Comparison of ENCODE assay signal across 8 cellular contexts in genomic region chr3:183560607-183561006, GRCh38. TPM values are rescaled to one million over a fixed set of nuclear protein-coding genes. Genes with fewer than 3 reads are reported as not detected.
A peak's percentile ranks its signal among the peaks of the same experiment; 100 is the strongest.
DNase-seq lines count a peak whose midpoint lies in the region; ATAC-seq, FAIRE-seq and TF ChIP-seq lines count a peak whose summit lies in the region.

No MANE protein-coding gene starts in this region.

- no peaks in the 10 kb centered on the region for H3K9me1 ChIP-seq in keratinocyte (ENCODE audit: control insufficient read depth, extremely low read depth, insufficient read depth, low read length)

- H3K4me3 ChIP-seq in CD4-positive, CD25-positive, alpha-beta regulatory T cell (ENCODE audit: low read depth, low read length): no peak overlapping the region
- H3K4me3 ChIP-seq in keratinocyte (ENCODE audit: control insufficient read depth in 2 of 3, extremely low read depth in 1 of 3, insufficient read depth in 2 of 3, low read depth in 1 of 3, low read length in 3 of 3): no peak overlapping the region
- peak overlapping the region in 1 of 2 donors; percentile 0 for H3K4me3 ChIP-seq in testis

- H3K79me2 ChIP-seq in keratinocyte (ENCODE audit: control insufficient read depth, insufficient read depth, low read length): no peaks in the 10 kb centered on the region

- H3K4me1 ChIP-seq in CD4-positive, CD25-positive, alpha-beta regulatory T cell (ENCODE audit: control insufficient read depth, insufficient read depth, low read length, poor library complexity, severe bottlenecking): peaks cover 16% of the 10 kb centered on the region
- no peaks in the 10 kb centered on the region for H3K4me1 ChIP-seq in keratinocyte (ENCODE audit: control insufficient read depth, extremely low read depth, insufficient read depth, low read length)
- H3K4me1 ChIP-seq in testis: no peaks in the 10 kb centered on the region

- no peak overlapping the region for H2AFZ ChIP-seq in keratinocyte (ENCODE audit: control insufficient read depth, low read length)

- intact Hi-C loops in testis (cut with DNase I; ENCODE audit: low total_unique reads): no loop called here

- H3K36me3 Mint-ChIP-seq in CD4-positive, CD25-positive, alpha-beta regulatory T cell: no peaks in the 10 kb centered on the region

- H4K20me1 ChIP-seq in keratinocyte (ENCODE audit: control insufficient read depth, extremely low read depth, insufficient read depth, low read length): no peaks in the 10 kb centered on the region

- H3K4me3 Mint-ChIP-seq in CD4-positive, CD25-positive, alpha-beta regulatory T cell: no peak overlapping the region

- no peak overlapping the region for H3K9ac ChIP-seq in keratinocyte (ENCODE audit: control insufficient read depth, extremely low read depth, insufficient read depth, low read length)

- TF ChIP-seq CTCF in GM12874 (IDR thresholded peaks at IDR 0.05; ENCODE audit: insufficient read depth, low read depth, low read length) (peak; percentile 50), keratinocyte (optimal IDR thresholded peaks at IDR 0.05 in 1 of 3, IDR thresholded peaks at IDR 0.05 in 1 of 3, conservative IDR thresholded peaks at IDR 0.05 in 1 of 3; ENCODE audit: extremely low read depth in 1 of 3, insufficient read depth in 2 of 3, low read length in 3 of 3) (peak; percentile 29 to 67 (median 51)), testis (IDR thresholded peaks at IDR 0.05) (no peak)

- no peak for FAIRE-seq in keratinocyte (lab: Jason Lieb, UNC)

- dilution Hi-C loops in keratinocyte (cut with MboI; ENCODE audit: extremely low pct_ligation_motif_present, low sequenced_read_pairs): no loop called here

- H3K27me3 ChIP-seq in CD4-positive, CD25-positive, alpha-beta regulatory T cell (ENCODE audit: control insufficient read depth, insufficient read depth, low read length): no peaks in the 10 kb centered on the region
- no peaks in the 10 kb centered on the region for H3K27me3 ChIP-seq in keratinocyte (ENCODE audit: control insufficient read depth, extremely low read depth, insufficient read depth, low read length)
- H3K27me3 ChIP-seq in testis: no peaks in the 10 kb centered on the region

- TF ChIP-seq POLR2A in testis (IDR thresholded peaks at IDR 0.05): no peak

- ATAC-seq in CD4-positive, CD25-positive, alpha-beta regulatory T cell (ENCODE audit: low read depth in 2 of 2): no peak

- no peak overlapping the region for H3K27ac ChIP-seq in CD4-positive, CD25-positive, alpha-beta regulatory T cell (ENCODE audit: insufficient read depth, low read length, poor library complexity, severe bottlenecking)
- H3K27ac ChIP-seq in keratinocyte (ENCODE audit: control insufficient read depth, insufficient read depth, low read length): no peak overlapping the region
- no peak overlapping the region for H3K27ac ChIP-seq in testis

- WGBS in testis, 2 donors: 66 to 67% methylated on average over 7 to 9 of the region's 9 CpGs

- peak in 2 of 3 donors; percentile 15 to 60 for DNase-seq in CD4-positive, CD25-positive, alpha-beta regulatory T cell
- peak; percentile 52 for DNase-seq in RPMI8226
- no peak for DNase-seq in keratinocyte (ENCODE audit: low read depth, low spot score)
- DNase-seq in testis: no peak
- no peak for DNase-seq in cerebellar cortex (ENCODE audit: low spot score)
- no peak for DNase-seq in NCI-H510A treated with DMSO at 0.1 percent for 48 hours (lab: John Stamatoyannopoulos, UW)
- DNase-seq in DMS153 treated with DMSO at 0.1 percent for 48 hours (lab: John Stamatoyannopoulos, UW; ENCODE audit: unreplicated experiment): no peak

- no peaks in the 10 kb centered on the region for H3K9me3 ChIP-seq in CD4-positive, CD25-positive, alpha-beta regulatory T cell (ENCODE audit: control insufficient read depth in 2 of 2, low read length in 2 of 2)
- H3K9me3 ChIP-seq in keratinocyte (ENCODE audit: control insufficient read depth, low read depth, low read length): no peaks in the 10 kb centered on the region
- H3K9me3 ChIP-seq in testis: no peaks in the 10 kb centered on the region

- H3K27me3 Mint-ChIP-seq in CD4-positive, CD25-positive, alpha-beta regulatory T cell: no peaks in the 10 kb centered on the region

- no peaks in the 10 kb centered on the region for H3K9me3 Mint-ChIP-seq in CD4-positive, CD25-positive, alpha-beta regulatory T cell

- no peaks in the 10 kb centered on the region for H3K36me3 ChIP-seq in CD4-positive, CD25-positive, alpha-beta regulatory T cell (ENCODE audit: control insufficient read depth, insufficient read depth, low read length)
- H3K36me3 ChIP-seq in keratinocyte (ENCODE audit: control insufficient read depth in 2 of 2, extremely low read depth in 1 of 2, insufficient read depth in 2 of 2, low read length in 2 of 2) (no peaks in the 10 kb centered on the region), testis (ENCODE audit: low read depth, missing control alignments) (no peaks in the 10 kb centered on the region)

- no peak overlapping the region for H3K4me2 ChIP-seq in keratinocyte (ENCODE audit: control insufficient read depth, extremely low read depth, insufficient read depth, low read depth, low read length)

- no peak overlapping the region for H3K27ac Mint-ChIP-seq in CD4-positive, CD25-positive, alpha-beta regulatory T cell

- peaks cover 11 to 37% (median 20%) of the 10 kb centered on the region in 4 donors for H3K4me1 Mint-ChIP-seq in CD4-positive, CD25-positive, alpha-beta regulatory T cell

RNA-seq across cellular contexts. Expression of gene KLHL6, which starts 5.1 kb away (rescaled TPM):
- total RNA-seq in CD4-positive, CD25-positive, alpha-beta regulatory T cell: 48.2 TPM
- 10 to 100 TPM; 17.8 to 21.8 (median 19.3) TPM for polyA plus RNA-seq in CD4-positive, CD25-positive, alpha-beta regulatory T cell
- polyA plus RNA-seq in keratinocyte (0.10 to 0.30 TPM (median 0.12 TPM) in 3 replicates), testis (ENCODE audit: insufficient read depth, low read depth, low replicate concordance) (1.4 TPM)
- not detected for polyA plus RNA-seq in keratinocyte (2011; ENCODE audit: low read depth)
- polyA plus RNA-seq in keratinocyte (2011; cell fraction: cytosol; rRNA removed): 0.16 and 0.26 TPM in 2 replicates
- 0.28 and 0.32 TPM in 2 replicates for polyA plus RNA-seq in keratinocyte (2011; cell fraction: nucleus; rRNA removed)
- 0.15 and 0.24 TPM in 2 replicates for polyA plus RNA-seq in keratinocyte (2012; ENCODE audit: low replicate concordance)
- 0.26 to 0.39 TPM (median 0.29 TPM) in 3 replicates for polyA minus RNA-seq in keratinocyte
- polyA minus RNA-seq in keratinocyte (2011; cell fraction: cytosol; rRNA and poly(A)+ RNA removed): 0.58 TPM
- 0.21 and 0.70 TPM in 2 replicates for polyA minus RNA-seq in keratinocyte (2011; cell fraction: nucleus; rRNA and poly(A)+ RNA removed)
- total RNA-seq in testis: 1 to 10 TPM in 1 of 2 donors, under 1 TPM in 1; 0.55 to 1.5 TPM

Comparison
In these comparisons a context has a peak if more than half of its experiments do, and no peak if none do; other contexts are left out.
1. DNase-seq: peak in CD4-positive, CD25-positive, alpha-beta regulatory T cell (2 of 3) and RPMI8226 (single experiment); none in keratinocyte (single experiment), testis (single experiment), cerebellar cortex (single experiment), NCI-H510A treated with DMSO at 0.1 percent for 48 hours (single experiment) and DMS153 treated with DMSO at 0.1 percent for 48 hours (single experiment).
2. CTCF ChIP-seq: peak in GM12874 (single experiment) and keratinocyte (3 of 3); none in testis (0 of 3).